ENCODE assay signal across 1 cellular context in the genomic region with DNA sequence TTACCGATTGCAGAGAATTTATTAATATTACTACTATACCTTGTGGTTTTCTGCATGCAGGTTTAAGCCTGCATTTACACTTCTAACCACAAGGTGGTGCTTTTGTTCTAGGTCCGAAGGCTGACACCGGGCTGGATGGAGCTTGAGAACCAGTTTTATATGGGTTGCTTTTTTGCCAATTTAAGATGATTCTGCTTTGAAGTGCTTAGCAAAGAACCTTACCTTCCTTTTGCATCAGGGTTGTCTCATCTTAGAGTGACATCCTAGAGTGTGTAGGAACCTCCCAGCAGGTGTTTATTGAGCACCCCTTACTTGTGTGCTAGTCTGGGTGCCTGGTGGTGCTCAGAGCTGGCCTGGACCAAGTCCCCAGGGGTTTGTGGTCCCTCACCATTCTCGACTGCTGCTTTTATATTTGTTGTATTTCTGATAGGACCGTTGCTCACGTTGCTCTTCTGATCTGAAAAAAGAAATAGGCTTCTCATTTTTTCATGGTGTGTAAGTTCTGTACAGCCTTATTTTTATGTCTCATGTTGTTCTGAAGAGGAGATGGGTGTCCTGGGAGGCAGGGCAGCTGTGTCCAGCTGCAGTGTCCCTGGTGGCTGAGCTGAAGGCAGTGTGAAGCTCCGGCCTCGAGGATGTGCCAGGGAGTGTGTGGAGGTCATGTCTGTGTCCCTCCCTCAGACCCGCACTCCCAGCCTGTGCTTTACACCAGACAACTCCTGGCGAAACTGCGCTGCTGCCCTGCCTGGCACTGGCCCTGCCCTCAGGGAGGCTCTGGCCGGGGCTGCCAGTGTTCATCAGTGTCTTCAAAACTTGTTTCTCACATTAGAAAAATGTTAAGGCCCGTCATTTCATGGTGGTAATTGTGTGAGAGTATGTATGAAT.
TF ChIP-seq lines count a peak whose summit lies in the region.

No MANE protein-coding gene starts in this region.

TF ChIP-seq in HepG2, 621 proteins besides CTCF, POLR2A, EP300 and RAD21 (continued from another document):
- TF ChIP-seq TFE3 (CRISPR knock-in tag; IDR thresholded peaks at IDR 0.05) = no peak
- no peak for TF ChIP-seq ZUFSP (CRISPR knock-in tag; IDR thresholded peaks at IDR 0.05; ENCODE audit: borderline replicate concordance)
- 0 out of 2 replicates have a peak, but pooled peaks have one; percentile 18 for TF ChIP-seq KLF11 (CRISPR knock-in tag; IDR thresholded peaks at IDR 0.05)
- TF ChIP-seq MATR3 (CRISPR knock-in tag; IDR thresholded peaks at IDR 0.05) = no peak
- TF ChIP-seq ZNF687 (CRISPR knock-in tag; IDR thresholded peaks at IDR 0.05) = 0 out of 2 replicates have a peak, but pooled peaks have one; percentile 19
- 0 out of 2 replicates have a peak, but pooled peaks have one; percentile 21 for TF ChIP-seq RXRB (CRISPR knock-in tag; IDR thresholded peaks at IDR 0.05; ENCODE audit: borderline replicate concordance)
- peak; percentile 82 for TF ChIP-seq SMC3 (IDR thresholded peaks at IDR 0.05; ENCODE audit: low read length)
- TF ChIP-seq ERF (CRISPR knock-in tag; IDR thresholded peaks at IDR 0.05) = 0 out of 2 replicates have a peak, but pooled peaks have one; percentile 39
- 0 out of 2 replicates have a peak, but pooled peaks have one; percentile 16 for TF ChIP-seq ELF3 (CRISPR knock-in tag; IDR thresholded peaks at IDR 0.05)
- no peak for TF ChIP-seq STAT6 (CRISPR knock-in tag; IDR thresholded peaks at IDR 0.05; ENCODE audit: borderline replicate concordance)
- no peak for TF ChIP-seq U2AF1 (optimal IDR thresholded peaks at IDR 0.05; ENCODE audit: low read depth, low read length)
- TF ChIP-seq HMGXB4 (CRISPR knock-in tag; IDR thresholded peaks at IDR 0.05; ENCODE audit: borderline replicate concordance in 1 of 2, low read depth in 1 of 2) = peak in 1 of 2 experiments; percentile 37; a peak in 1 of 4 replicates
- TF ChIP-seq ZNF12 (CRISPR knock-in tag; IDR thresholded peaks at IDR 0.05) = no peak
- no peak for TF ChIP-seq ZNF639 (CRISPR knock-in tag; conservative IDR thresholded peaks at IDR 0.05)
- no peak for TF ChIP-seq SETDB1 (CRISPR knock-in tag; IDR thresholded peaks at IDR 0.05; ENCODE audit: borderline replicate concordance)
- TF ChIP-seq ZNF331 (CRISPR knock-in tag; IDR thresholded peaks at IDR 0.05) = peak; percentile 40; the same call in 1 of the 2 replicates
- TF ChIP-seq ZNF619 (CRISPR knock-in tag; IDR thresholded peaks at IDR 0.05) = no peak
- TF ChIP-seq SAP130 (CRISPR knock-in tag; IDR thresholded peaks at IDR 0.05; ENCODE audit: low read depth) = 0 out of 2 replicates have a peak, but pooled peaks have one; percentile 26
